23 cellular contexts compared by ENCODE assay signal in genomic region chr19:33702606-33703437, GRCh38.
DNase-seq lines count a peak whose midpoint lies in the region; ATAC-seq, FAIRE-seq and TF ChIP-seq lines count a peak whose summit lies in the region.
"Had no signal": no experiment of that assay in that cellular context is flagged by ENCODE, and none has a peak within 500 bp of the region (broad histone marks: within the 10 kb centered on the region; RNA-seq: fewer than 3 reads in every experiment).

No MANE protein-coding gene starts in this region.

- H3K36me3 ChIP-seq in kidney (ENCODE audit: control insufficient read depth in 1 of 2, insufficient read depth in 2 of 2, low read length in 2 of 2) = no peaks in the 10 kb centered on the region
- no peaks in the 10 kb centered on the region for H3K36me3 ChIP-seq in spleen
- H3K36me3 ChIP-seq: BLaER1 had no signal

- ATAC-seq in GM19395 (IDR thresholded peaks at IDR 0.05; ENCODE audit: unreplicated experiment) = no peak

- TF ChIP-seq CTCF in CD14-positive monocyte (IDR thresholded peaks at IDR 0.05) = no peak
- TF ChIP-seq CTCF in kidney (IDR thresholded peaks at IDR 0.05; ENCODE audit: borderline replicate concordance, extremely low read depth, insufficient read depth) = no peak
- TF ChIP-seq CTCF in spleen (IDR thresholded peaks at IDR 0.05 in 8 of 11, conservative IDR thresholded peaks at IDR 0.05 in 3 of 11) = no peak

- DNase-seq in CD14-positive monocyte (ENCODE audit: low spot score) (peak; percentile 40), G401 (ENCODE audit: low spot score) (peak; percentile 34), kidney (peak; percentile 47), spleen (peak; percentile 61), A172 (ENCODE audit: low spot score) (no peak)
- DNase-seq in activated CD4-positive, alpha-beta memory T cell treated with anti-CD3 and anti-CD28 coated beads for 36 hours = no peak
- DNase-seq: ACHN; CD4-positive, alpha-beta memory T cell; DMS153; NCI-H1105; NCI-H146; NCI-H2029; NCI-H2227 treated with DMSO at 0.1 percent for 48 hours; NCI-H82; SHP77 had no signal

- H3K27ac Mint-ChIP-seq in CD14-positive monocyte = no peak overlapping the region
- H3K27ac Mint-ChIP-seq in activated CD4-positive, alpha-beta memory T cell treated with anti-CD3 and anti-CD28 coated beads for 36 hours = no peak overlapping the region
- H3K27ac Mint-ChIP-seq: CD4-positive, alpha-beta memory T cell had no signal

- H3K27ac ChIP-seq in kidney (ENCODE audit: low read depth in 2 of 2, low read length in 2 of 2) = no peak overlapping the region
- H3K27ac ChIP-seq in spleen = no peak overlapping the region
- H3K27ac ChIP-seq: BLaER1, SK-N-MC had no signal

- no peaks in the 10 kb centered on the region for H3K9me3 ChIP-seq in kidney (ENCODE audit: control insufficient read depth in 1 of 2, low read length in 2 of 2)
- H3K9me3 ChIP-seq in spleen = no peaks in the 10 kb centered on the region
- H3K9me3 ChIP-seq: BLaER1 had no signal

- H3K27me3 Mint-ChIP-seq in CD14-positive monocyte (ENCODE audit: low read depth in 3 of 3) = no peaks in the 10 kb centered on the region
- H3K27me3 Mint-ChIP-seq in activated CD4-positive, alpha-beta memory T cell treated with anti-CD3 and anti-CD28 coated beads for 36 hours = no peaks in the 10 kb centered on the region

- H3K4me3 Mint-ChIP-seq in CD14-positive monocyte = no peak overlapping the region
- H3K4me3 Mint-ChIP-seq in activated CD4-positive, alpha-beta memory T cell treated with anti-CD3 and anti-CD28 coated beads for 36 hours = no peak overlapping the region
- H3K4me3 Mint-ChIP-seq: CD4-positive, alpha-beta memory T cell; IgD-negative memory B cell had no signal

- H3K9me3 Mint-ChIP-seq in CD14-positive monocyte = no peaks in the 10 kb centered on the region
- no peaks in the 10 kb centered on the region for H3K9me3 Mint-ChIP-seq in activated CD4-positive, alpha-beta memory T cell treated with anti-CD3 and anti-CD28 coated beads for 36 hours
- H3K9me3 Mint-ChIP-seq: CD4-positive, alpha-beta memory T cell had no signal

- TF ChIP-seq POLR2A in spleen (IDR thresholded peaks at IDR 0.05) = no peak

- CTCF ChIA-PET in activated CD4-positive, alpha-beta memory T cell treated with anti-CD3 and anti-CD28 coated beads for 36 hours (lab: Charles Lee) = no interaction called here

- H3K36me3 Mint-ChIP-seq in CD14-positive monocyte = no peaks in the 10 kb centered on the region
- no peaks in the 10 kb centered on the region for H3K36me3 Mint-ChIP-seq in activated CD4-positive, alpha-beta memory T cell treated with anti-CD3 and anti-CD28 coated beads for 36 hours
- H3K36me3 Mint-ChIP-seq: CD4-positive, alpha-beta memory T cell had no signal

- H3K4me3 ChIP-seq in kidney (ENCODE audit: low read length in 2 of 2) (no peak overlapping the region), spleen (no peak overlapping the region)
- H3K4me3 ChIP-seq: BLaER1, SK-N-MC had no signal

- no peaks in the 10 kb centered on the region for H3K4me1 Mint-ChIP-seq in CD14-positive monocyte
- H3K4me1 Mint-ChIP-seq in activated CD4-positive, alpha-beta memory T cell treated with anti-CD3 and anti-CD28 coated beads for 36 hours (ENCODE audit: low read depth) = no peaks in the 10 kb centered on the region
- H3K4me1 Mint-ChIP-seq: CD4-positive, alpha-beta memory T cell had no signal

- POLR2A ChIA-PET in activated CD4-positive, alpha-beta memory T cell treated with anti-CD3 and anti-CD28 coated beads for 36 hours (lab: Charles Lee) = no interaction called here

- no peak overlapping the region for H3K9ac ChIP-seq in kidney (ENCODE audit: low read length in 2 of 2)
- H3K9ac ChIP-seq: BLaER1 had no signal

- intact Hi-C loops in CD14-positive monocyte (cut with micrococcal nuclease) = no loop called here
- intact Hi-C loops in kidney (cut with DNase I) = no loop called here
- intact Hi-C loops in spleen (cut with DNase I; ENCODE audit: low total_unique reads) = no loop called here
- intact Hi-C loops in activated CD4-positive, alpha-beta memory T cell treated with anti-CD3 and anti-CD28 coated beads for 36 hours (cut with micrococcal nuclease) = no loop called here

- 63 to 73% (median 68%) methylated on average over 16 to 21 of the region's 21 CpGs for WGBS in spleen, 5 donors

- peaks cover 0 to 11% (median 0%) of the 10 kb centered on the region in 7 donors for H3K27me3 ChIP-seq in spleen (replicated peaks in 1 of 7)
- H3K27me3 ChIP-seq: BLaER1 had no signal

- H3K4me1 ChIP-seq in kidney (ENCODE audit: control insufficient read depth in 1 of 2, insufficient read depth in 1 of 2, low read depth in 1 of 2, low read length in 2 of 2) (no peaks in the 10 kb centered on the region), spleen (no peaks in the 10 kb centered on the region)
- H3K4me1 ChIP-seq: BLaER1 had no signal

- in situ Hi-C loops in G401 (cut with HindIII; ENCODE audit: low sequenced_read_pairs) = no loop called here

- FAIRE-seq in kidney (lab: Jason Lieb, UNC) = no peak
- FAIRE-seq: G401.6, GM12892, GM18507, RCC 7860 had no signal

Comparison
In these comparisons a context has a peak if more than half of its experiments do, and no peak if none do; other contexts are left out.
1. DNase-seq: peak in CD14-positive monocyte (single experiment), G401 (single experiment), kidney (single experiment) and spleen (single experiment); none in A172 (single experiment) and activated CD4-positive, alpha-beta memory T cell treated with anti-CD3 and anti-CD28 coated beads for 36 hours (single experiment).